Comparison of ENCODE assay signal across 8 cellular contexts in the genomic region with DNA sequence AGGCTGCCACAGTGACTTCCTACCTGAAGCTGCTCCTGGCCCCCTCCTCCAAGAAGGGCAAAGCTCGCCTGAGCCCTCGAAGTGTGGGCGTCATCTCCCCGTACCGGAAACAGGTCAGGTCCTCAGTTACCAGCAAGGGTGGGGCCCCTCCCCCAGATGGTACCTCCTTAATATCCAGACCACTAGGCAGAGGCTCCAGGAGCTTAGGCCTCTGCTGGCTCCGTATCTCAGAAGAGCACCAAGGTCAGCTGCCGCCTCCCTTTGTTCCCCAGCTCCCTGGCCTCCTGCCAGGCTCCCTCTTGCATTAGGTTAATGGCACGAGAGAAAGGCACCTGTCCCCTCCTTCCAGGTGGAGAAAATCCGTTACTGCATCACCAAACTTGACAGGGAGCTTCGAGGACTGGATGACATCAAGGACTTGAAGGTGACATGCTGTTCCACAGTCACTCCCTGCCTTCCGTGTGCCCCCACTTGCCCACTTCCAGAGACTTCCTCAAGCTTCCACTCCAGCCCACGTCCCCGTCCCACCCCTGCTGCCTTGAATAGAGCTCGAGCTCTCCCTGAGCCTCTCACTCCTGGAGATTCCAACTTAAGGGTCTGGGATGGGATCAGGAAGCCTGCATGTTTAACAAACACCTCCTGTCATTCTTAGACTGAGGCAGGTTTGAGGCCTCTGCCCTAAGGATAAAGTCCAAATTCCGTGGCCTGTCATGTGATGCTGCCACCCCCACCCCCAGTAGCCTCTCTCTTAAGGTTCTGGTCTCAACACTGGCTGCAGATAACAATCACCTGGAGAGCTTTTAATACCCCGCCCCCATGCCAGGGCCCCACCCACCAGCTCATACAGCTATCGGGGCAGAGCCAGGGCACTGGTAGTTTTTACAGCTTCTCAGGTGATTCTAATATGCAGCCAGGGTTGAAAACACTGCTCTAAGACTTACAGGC. TPM values are rescaled to one million over a fixed set of nuclear protein-coding genes. Genes with fewer than 3 reads are reported as not detected.
DNase-seq lines count a peak whose midpoint lies in the region; ATAC-seq and TF ChIP-seq lines count a peak whose summit lies in the region.

No MANE protein-coding gene starts in this region.

- H3K4me1 Mint-ChIP-seq in endothelial cell (ENCODE audit: unreplicated experiment), result peaks cover 48% of the 10 kb centered on the region
- H3K4me1 Mint-ChIP-seq in stimulated activated naive CD8-positive, alpha-beta T cell treated with anti-CD3 and anti-CD28 coated beads, Interleukin-15, amount 100 ng/mL, for 72 hours, result peaks cover 46% of the 10 kb centered on the region

- peak overlapping the region; percentile 13 for H3K27ac Mint-ChIP-seq in endothelial cell (ENCODE audit: unreplicated experiment)
- H3K27ac Mint-ChIP-seq in stimulated activated naive CD8-positive, alpha-beta T cell treated with anti-CD3 and anti-CD28 coated beads, Interleukin-15, amount 100 ng/mL, for 72 hours, result no peak overlapping the region

- TF ChIP-seq CTCF in endothelial cell (IDR thresholded peaks at IDR 0.05; ENCODE audit: unreplicated experiment) (no peak), parathyroid adenoma (IDR thresholded peaks at IDR 0.05) (no peak)

- peak overlapping the region; percentile 0 for H3K4me3 ChIP-seq in parathyroid adenoma (ENCODE audit: low read depth, low read length)

- peak overlapping the region; percentile 50 for H2AFZ ChIP-seq in parathyroid adenoma

- ATAC-seq in HG02840 (IDR thresholded peaks at IDR 0.05; ENCODE audit: low FRiP score, unreplicated experiment), result no peak
- ATAC-seq in stimulated activated naive CD8-positive, alpha-beta T cell treated with anti-CD3 and anti-CD28 coated beads, Interleukin-15, amount 100 ng/mL, for 72 hours, result no peak
- no peak for ATAC-seq in GM18502 (IDR thresholded peaks at IDR 0.05; ENCODE audit: poor library complexity, unreplicated experiment)

- H3K9me3 ChIP-seq in parathyroid adenoma (ENCODE audit: control insufficient read depth, low read length), result no peaks in the 10 kb centered on the region

- H3K4me3 Mint-ChIP-seq in endothelial cell (ENCODE audit: unreplicated experiment), result peak overlapping the region; percentile 56
- H3K4me3 Mint-ChIP-seq in stimulated activated naive CD8-positive, alpha-beta T cell treated with anti-CD3 and anti-CD28 coated beads, Interleukin-15, amount 100 ng/mL, for 72 hours, result no peak overlapping the region

- H3K4me1 ChIP-seq in parathyroid adenoma, result peaks cover 38% of the 10 kb centered on the region

- peaks cover 38% of the 10 kb centered on the region for H3K36me3 Mint-ChIP-seq in endothelial cell (ENCODE audit: low read depth, unreplicated experiment)

- H3K4me2 ChIP-seq in parathyroid adenoma (ENCODE audit: low read length), result peak overlapping the region; percentile 11

- H3K79me2 ChIP-seq in parathyroid adenoma, result no peaks in the 10 kb centered on the region

- H3K9ac ChIP-seq in parathyroid adenoma, result no peak overlapping the region

- H3K27me3 Mint-ChIP-seq in endothelial cell (ENCODE audit: unreplicated experiment), result peaks cover 28% of the 10 kb centered on the region
- no peaks in the 10 kb centered on the region for H3K27me3 Mint-ChIP-seq in stimulated activated naive CD8-positive, alpha-beta T cell treated with anti-CD3 and anti-CD28 coated beads, Interleukin-15, amount 100 ng/mL, for 72 hours

- H3K27ac ChIP-seq in parathyroid adenoma, result peak overlapping the region; percentile 98

- no peaks in the 10 kb centered on the region for H3K27me3 ChIP-seq in parathyroid adenoma (ENCODE audit: control insufficient read depth, insufficient read depth, low read length)

- DNase-seq in ELF-1 (ENCODE audit: low read depth, low spot score) (peak; percentile 92), NCI-H345 treated with DMSO at 0.1 percent for 48 hours (lab: John Stamatoyannopoulos, UW; ENCODE audit: unreplicated experiment) (peak; percentile 62), endothelial cell (ENCODE audit: low spot score) (no peak)
- no peak for DNase-seq in stimulated activated naive CD8-positive, alpha-beta T cell treated with anti-CD3 and anti-CD28 coated beads, Interleukin-15, amount 100 ng/mL, for 72 hours
- DNase-seq in stimulated activated CD4-positive, alpha-beta T cell treated with anti-CD3 and anti-CD28 coated beads, Interleukin-4, amount 100 ng/mL, for 4 hours, result no peak

- no peaks in the 10 kb centered on the region for H3K36me3 ChIP-seq in parathyroid adenoma (ENCODE audit: control insufficient read depth, insufficient read depth, low read length)

- H3K9me3 Mint-ChIP-seq in endothelial cell (ENCODE audit: unreplicated experiment), result no peaks in the 10 kb centered on the region
- no peaks in the 10 kb centered on the region for H3K9me3 Mint-ChIP-seq in stimulated activated naive CD8-positive, alpha-beta T cell treated with anti-CD3 and anti-CD28 coated beads, Interleukin-15, amount 100 ng/mL, for 72 hours

RNA-seq across cellular contexts. Expression of a gene that starts 8.3 kb away (rescaled TPM):
- total RNA-seq in endothelial cell (ENCODE audit: unreplicated experiment), result 300 TPM

RNA-seq across cellular contexts. Expression of a gene that starts 16.5 kb away (rescaled TPM):
- 1.6 TPM for total RNA-seq in endothelial cell (ENCODE audit: unreplicated experiment)

RNA-seq across cellular contexts. Expression of a gene that starts 24.2 kb away (rescaled TPM):
- total RNA-seq in endothelial cell (ENCODE audit: unreplicated experiment), result 43.5 TPM

Comparison
In these comparisons a context has a peak if more than half of its experiments do, and no peak if none do; other contexts are left out.
1. DNase-seq: peak in ELF-1 (single experiment) and NCI-H345 treated with DMSO at 0.1 percent for 48 hours (single experiment); none in endothelial cell (single experiment), stimulated activated naive CD8-positive, alpha-beta T cell treated with anti-CD3 and anti-CD28 coated beads, Interleukin-15, amount 100 ng/mL, for 72 hours (0 of 2) and stimulated activated CD4-positive, alpha-beta T cell treated with anti-CD3 and anti-CD28 coated beads, Interleukin-4, amount 100 ng/mL, for 4 hours (0 of 2).